In genomic region chr5:133050500-133050899, GRCh38 we compare ENCODE assay signal across 1 cellular context.
TF ChIP-seq lines count a peak whose summit lies in the region.

No MANE protein-coding gene starts in this region.

TF ChIP-seq in SK-N-SH, 30 proteins besides CTCF, POLR2A, EP300 and RAD21 (continued from another document):
- no peak for TF ChIP-seq CHD2 (IDR thresholded peaks at IDR 0.05; ENCODE audit: low read length, partially characterized antibody)
- TF ChIP-seq RFX5 (IDR thresholded peaks at IDR 0.05; ENCODE audit: low read length): no peak
- TF ChIP-seq GABPA (IDR thresholded peaks at IDR 0.05; ENCODE audit: low read depth): no peak
